Comparison of ENCODE assay signal across 1 cellular context in genomic region chr9:116499986-116500871, GRCh38.
TF ChIP-seq lines count a peak whose summit lies in the region.

No MANE protein-coding gene starts in this region.

TF ChIP-seq in K562, 482 proteins besides CTCF, POLR2A, EP300 and RAD21 (continued from another document):
- TF ChIP-seq HMBOX1 (IDR thresholded peaks at IDR 0.05) (peak; percentile 30; the same call in 1 of the 2 replicates), ZNF561 (CRISPR knock-in tag; conservative IDR thresholded peaks at IDR 0.05) (no peak), SMARCA4 (IDR thresholded peaks at IDR 0.05) (no peak), ZNF232 (CRISPR knock-in tag; IDR thresholded peaks at IDR 0.05) (no peak), ZSCAN29 (IDR thresholded peaks at IDR 0.05) (no peak), GATA2 (CRISPR knock-in tag; IDR thresholded peaks at IDR 0.05) (no peak), GABPA (tag; conservative IDR thresholded peaks at IDR 0.05; ENCODE audit: low read depth) (no peak), ATF7 (IDR thresholded peaks at IDR 0.05) (peak; percentile 87), ATF3 (IDR thresholded peaks at IDR 0.05) (peak; percentile 87), ATF3 (CRISPR knock-in tag; conservative IDR thresholded peaks at IDR 0.05) (no peak), ZBED1 (IDR thresholded peaks at IDR 0.05) (no peak), BRF1 (IDR thresholded peaks at IDR 0.05; ENCODE audit: borderline replicate concordance, extremely low read depth, insufficient read length) (no peak), KLF1 (tag; IDR thresholded peaks at IDR 0.05) (no peak), CEBPB (tag; IDR thresholded peaks at IDR 0.05) (peak; percentile 26; the same call in 1 of the 2 replicates), ETV6 (IDR thresholded peaks at IDR 0.05; ENCODE audit: borderline replicate concordance in 1 of 2, low read depth in 2 of 2, low read length in 1 of 2) (no peak), ETV6 (CRISPR knock-in tag; IDR thresholded peaks at IDR 0.05; ENCODE audit: borderline replicate concordance) (no peak), FOSL1 (tag; conservative IDR thresholded peaks at IDR 0.05) (peak; percentile 67), ZKSCAN8 (CRISPR knock-in tag; IDR thresholded peaks at IDR 0.05) (no peak), PCBP1 (IDR thresholded peaks at IDR 0.05; ENCODE audit: low read depth, low read length, poor library complexity, severe bottlenecking) (no peak), CTCFL (IDR thresholded peaks at IDR 0.05; ENCODE audit: borderline replicate concordance, insufficient read depth, low read depth, low read length, poor library complexity, severe bottlenecking) (no peak), KLF13 (tag; IDR thresholded peaks at IDR 0.05; ENCODE audit: borderline replicate concordance, low read depth) (no peak), TEAD4 (IDR thresholded peaks at IDR 0.05; ENCODE audit: low read length) (no peak), TEAD4 (CRISPR knock-in tag; IDR thresholded peaks at IDR 0.05; ENCODE audit: borderline replicate concordance) (no peak), CBX8 (IDR thresholded peaks at IDR 0.05; ENCODE audit: borderline replicate concordance, extremely low read depth, low read depth, low read length, poor library complexity, severe bottlenecking) (no peak), MXI1 (IDR thresholded peaks at IDR 0.05; ENCODE audit: low read depth, low read length) (no peak), RFX7 (CRISPR knock-in tag; IDR thresholded peaks at IDR 0.05) (no peak), JUND (IDR thresholded peaks at IDR 0.05; ENCODE audit: borderline replicate concordance, low read depth, low read length) (peak; percentile 52; the same call in 1 of the 2 replicates), JUND (tag; IDR thresholded peaks at IDR 0.05; ENCODE audit: borderline replicate concordance, low read depth, low read length) (peak; percentile 56; the same call in 2 of the 3 replicates), CBFA2T3 (IDR thresholded peaks at IDR 0.05) (peak; percentile 48), FOS (IDR thresholded peaks at IDR 0.05; ENCODE audit: extremely low read depth, insufficient read length) (no peak), TRIM24 (IDR thresholded peaks at IDR 0.05) (peak in 1 of 2 experiments; percentile 39; a peak in 1 of 4 replicates), RCOR1 (IDR thresholded peaks at IDR 0.05; ENCODE audit: borderline replicate concordance in 1 of 2, low read depth in 2 of 2, low read length in 2 of 2) (no peak), ZNF696 (CRISPR knock-in tag; conservative IDR thresholded peaks at IDR 0.05) (no peak), HNRNPLL (IDR thresholded peaks at IDR 0.05; ENCODE audit: low read depth, low read length, poor library complexity, severe bottlenecking) (no peak), NKRF (IDR thresholded peaks at IDR 0.05; ENCODE audit: borderline replicate concordance) (no peak), LEF1 (IDR thresholded peaks at IDR 0.05) (no peak), NEUROD1 (IDR thresholded peaks at IDR 0.05; ENCODE audit: borderline replicate concordance, low read depth, low read length, partially characterized antibody) (no peak), BHLHE40 (IDR thresholded peaks at IDR 0.05; ENCODE audit: low read length) (peak; percentile 61; the same call in 1 of the 2 replicates), GABPB1 (CRISPR knock-in tag; IDR thresholded peaks at IDR 0.05) (no peak), ZNF133 (CRISPR knock-in tag; IDR thresholded peaks at IDR 0.05) (no peak), NCOA4 (IDR thresholded peaks at IDR 0.05; ENCODE audit: partially characterized antibody) (no peak), RFX1 (IDR thresholded peaks at IDR 0.05) (no peak), TAF7 (tag; IDR thresholded peaks at IDR 0.05) (no peak)
